Comparison of ENCODE assay signal across 23 cellular contexts in genomic region chr3:14510838-14511622, GRCh38. TPM values are rescaled to one million over a fixed set of nuclear protein-coding genes. Genes with fewer than 3 reads are reported as not detected.
"Had no signal": no experiment of that assay in that cellular context is flagged by ENCODE, and none has a peak within 500 bp of the region (broad histone marks: within the 10 kb centered on the region; RNA-seq: fewer than 3 reads in every experiment).

No MANE protein-coding gene starts in this region.

- H3K36me3 Mint-ChIP-seq: activated CD8-positive, alpha-beta memory T cell treated with anti-CD3 and anti-CD28 coated beads, Interleukin-2, amount 10 ng/mL, durations not matched to agents 7 days and 5 days; activated naive CD8-positive, alpha-beta T cell; immature natural killer cell; mesothelial cell of epicardium; WTC11 had no signal

- H3K4me3 ChIP-seq: lower lobe of right lung, pancreas, skin epidermis, testis, upper lobe of left lung had no signal

- ATAC-seq: activated CD8-positive, alpha-beta memory T cell treated with anti-CD3 and anti-CD28 coated beads, Interleukin-2, amount 10 ng/mL, durations not matched to agents 7 days and 5 days; foreskin keratinocyte; lower lobe of right lung; pancreas; WTC11 had no signal

- H3K4me3 Mint-ChIP-seq: activated CD8-positive, alpha-beta memory T cell treated with anti-CD3 and anti-CD28 coated beads, Interleukin-2, amount 10 ng/mL, durations not matched to agents 7 days and 5 days; activated naive CD8-positive, alpha-beta T cell; activated T-cell treated with anti-CD3 and anti-CD28 coated beads, Interleukin-2, amount 50 U/mL, for 24 hours; dendritic cell treated with granulocyte-macrophage colony-stimulating factor and Interleukin-4, amounts not matched to agents 40 ng/mL and 50 ng/mL, for 4 days; immature natural killer cell; mesothelial cell of epicardium; neural crest cell; stimulated activated naive CD8-positive, alpha-beta T cell treated with anti-CD3 and anti-CD28 coated beads, Interleukin-15, Interleukin-2, amounts not matched to agents 100 ng/mL and 50 ng/mL, for 24 hours; T-helper 1 cell treated with Interleukin-12 subunit alpha and Interleukin-12 subunit beta and Interleukin-4 antibody, amounts not matched to agents 30 μg/mL and 1 μg/mL, for 36 hours; WTC11 had no signal

- H3K27ac ChIP-seq: brain microvascular endothelial cell, foreskin keratinocyte, lower lobe of right lung, pancreas, skin epidermis, testis, upper lobe of left lung had no signal

- H3K9me3 ChIP-seq: lower lobe of right lung, pancreas, testis, upper lobe of left lung had no signal

- H3K4me1 Mint-ChIP-seq: activated CD8-positive, alpha-beta memory T cell treated with anti-CD3 and anti-CD28 coated beads, Interleukin-2, amount 10 ng/mL, durations not matched to agents 7 days and 5 days; mesothelial cell of epicardium had no signal

- DNase-seq: activated CD4-positive, alpha-beta T cell treated with anti-CD3 and anti-CD28 coated beads, Interleukin-2, amount 50 U/mL, for 1 hour; activated CD8-positive, alpha-beta memory T cell treated with anti-CD3 and anti-CD28 coated beads, Interleukin-2, amount 10 ng/mL, durations not matched to agents 7 days and 5 days; brain microvascular endothelial cell; cerebellar nuclear complex; effector memory CD4-positive, alpha-beta T cell; foreskin keratinocyte; immature natural killer cell; lower lobe of right lung; pancreas; SIG-M5; stimulated activated CD4-positive, alpha-beta T cell treated with anti-CD3 and anti-CD28 coated beads, Interleukin-4, amount 100 ng/mL, for 4 hours; stimulated activated CD8-positive, alpha-beta memory T cell treated with anti-CD3 and anti-CD28 coated beads, Interleukin-4, amount 100 ng/mL, for 48 hours; testis; upper lobe of left lung had no signal

- H3K9me3 Mint-ChIP-seq: activated T-cell treated with anti-CD3 and anti-CD28 coated beads, Interleukin-2, amount 50 U/mL, for 24 hours; dendritic cell treated with granulocyte-macrophage colony-stimulating factor and Interleukin-4, amounts not matched to agents 40 ng/mL and 50 ng/mL, for 4 days; neural crest cell; stimulated activated naive CD8-positive, alpha-beta T cell treated with anti-CD3 and anti-CD28 coated beads, Interleukin-15, Interleukin-2, amounts not matched to agents 100 ng/mL and 50 ng/mL, for 24 hours; T-helper 1 cell treated with Interleukin-12 subunit alpha and Interleukin-12 subunit beta and Interleukin-4 antibody, amounts not matched to agents 30 μg/mL and 1 μg/mL, for 36 hours; WTC11 had no signal

- H3K27me3 Mint-ChIP-seq: activated naive CD8-positive, alpha-beta T cell had no signal

- H3K4me1 ChIP-seq: lower lobe of right lung, pancreas had no signal

- H3K27me3 ChIP-seq: brain microvascular endothelial cell, foreskin keratinocyte, pancreas, testis, upper lobe of left lung had no signal

- H3K36me3 ChIP-seq: brain microvascular endothelial cell, lower lobe of right lung, pancreas, upper lobe of left lung had no signal

- H3K27ac Mint-ChIP-seq: activated CD8-positive, alpha-beta memory T cell treated with anti-CD3 and anti-CD28 coated beads, Interleukin-2, amount 10 ng/mL, durations not matched to agents 7 days and 5 days; activated naive CD8-positive, alpha-beta T cell; activated T-cell treated with anti-CD3 and anti-CD28 coated beads, Interleukin-2, amount 50 U/mL, for 24 hours; dendritic cell treated with granulocyte-macrophage colony-stimulating factor and Interleukin-4, amounts not matched to agents 40 ng/mL and 50 ng/mL, for 4 days; immature natural killer cell; mesothelial cell of epicardium; stimulated activated naive CD8-positive, alpha-beta T cell treated with anti-CD3 and anti-CD28 coated beads, Interleukin-15, Interleukin-2, amounts not matched to agents 100 ng/mL and 50 ng/mL, for 24 hours; T-helper 1 cell treated with Interleukin-12 subunit alpha and Interleukin-12 subunit beta and Interleukin-4 antibody, amounts not matched to agents 30 μg/mL and 1 μg/mL, for 36 hours had no signal

RNA-seq across cellular contexts. Expression of gene GRIP2, which starts 29.1 kb away (rescaled TPM):
- total RNA-seq: activated CD8-positive, alpha-beta memory T cell treated with anti-CD3 and anti-CD28 coated beads, Interleukin-2, amount 10 ng/mL, durations not matched to agents 7 days and 5 days had no signal
